ENCODE assay signal across 30 cellular contexts in genomic region chr1:183210678-183211077, GRCh38. TPM values are rescaled to one million over a fixed set of nuclear protein-coding genes. Genes with fewer than 3 reads are reported as not detected.
"Had no signal": no experiment of that assay in that cellular context is flagged by ENCODE, and none has a peak within 500 bp of the region (broad histone marks: within the 10 kb centered on the region; RNA-seq: fewer than 3 reads in every experiment).

No MANE protein-coding gene starts in this region.

- H3K27me3 ChIP-seq: adrenal gland, esophagus squamous epithelium, ovary, sigmoid colon, thyroid gland, upper lobe of left lung had no signal

- H3K27ac Mint-ChIP-seq: activated naive CD4-positive, alpha-beta T cell treated with anti-CD3 and anti-CD28 coated beads for 36 hours; activated naive CD8-positive, alpha-beta T cell treated with anti-CD3 and anti-CD28 coated beads for 36 hours; dendritic cell treated with granulocyte-macrophage colony-stimulating factor and Interleukin-4, amounts not matched to agents 40 ng/mL and 50 ng/mL, for 4 days; nephron progenitor cell; stimulated activated memory B cell treated with anti-CD40 and anti-IgM and Interleukin-4, amounts not matched to agents 10 μg/mL and 1 μg/mL and 100 μg/mL, for 72 hours had no signal

- H3K4me1 Mint-ChIP-seq: naive B cell; stimulated activated memory B cell treated with anti-CD40 and anti-IgM and Interleukin-4, amounts not matched to agents 10 μg/mL and 1 μg/mL and 100 μg/mL, for 72 hours had no signal

- H3K4me3 ChIP-seq: adrenal gland, esophagus squamous epithelium, ovary, prostate gland, sigmoid colon, smooth muscle cell, thyroid gland, upper lobe of left lung had no signal

- H3K4me3 Mint-ChIP-seq: activated naive CD4-positive, alpha-beta T cell treated with anti-CD3 and anti-CD28 coated beads for 36 hours; activated naive CD8-positive, alpha-beta T cell treated with anti-CD3 and anti-CD28 coated beads for 36 hours; dendritic cell treated with granulocyte-macrophage colony-stimulating factor and Interleukin-4, amounts not matched to agents 40 ng/mL and 50 ng/mL, for 4 days; naive B cell; nephron progenitor cell; stimulated activated memory B cell treated with anti-CD40 and anti-IgM and Interleukin-4, amounts not matched to agents 10 μg/mL and 1 μg/mL and 100 μg/mL, for 72 hours; stimulated activated naive CD8-positive, alpha-beta T cell treated with anti-CD3 and anti-CD28 coated beads, Interleukin-15, amount 100 ng/mL, for 72 hours had no signal

- DNase-seq: activated CD4-positive, alpha-beta T cell treated with anti-CD3 and anti-CD28 coated beads for 4 hours; activated CD4-positive, alpha-beta T cell treated with anti-CD3 and anti-CD28 coated beads, Interleukin-2, amount 50 U/mL, for 4 hours; activated effector memory CD4-positive, alpha-beta T cell treated with anti-CD3 and anti-CD28 coated beads, Interleukin-2, amount 50 U/mL, for 16 hours; activated naive CD4-positive, alpha-beta T cell treated with anti-CD3 and anti-CD28 coated beads for 36 hours; activated naive CD8-positive, alpha-beta T cell treated with anti-CD3 and anti-CD28 coated beads for 36 hours; adrenal gland; aorta; central memory CD4-positive, alpha-beta T cell; esophagus squamous epithelium; left cardiac atrium; mammary epithelial cell; naive B cell; nephron progenitor cell; ovary; retina; sigmoid colon; stimulated activated CD4-positive, alpha-beta T cell treated with anti-CD3 and anti-CD28 coated beads, Interleukin-1b, Interleukin-23, amount 100 ng/mL, for 48 hours; stimulated activated CD4-positive, alpha-beta T cell treated with anti-CD3 and anti-CD28 coated beads, Interleukin-4, amount 100 ng/mL, for 4 hours; stimulated activated CD8-positive, alpha-beta memory T cell treated with anti-CD3 and anti-CD28 coated beads, Interleukin-4, amount 100 ng/mL, for 48 hours; stimulated activated naive CD8-positive, alpha-beta T cell treated with anti-CD3 and anti-CD28 coated beads, Interleukin-15, amount 100 ng/mL, for 72 hours; thyroid gland; upper lobe of left lung had no signal

- H3K9me3 Mint-ChIP-seq: activated naive CD4-positive, alpha-beta T cell treated with anti-CD3 and anti-CD28 coated beads for 36 hours; activated naive CD8-positive, alpha-beta T cell treated with anti-CD3 and anti-CD28 coated beads for 36 hours; dendritic cell treated with granulocyte-macrophage colony-stimulating factor and Interleukin-4, amounts not matched to agents 40 ng/mL and 50 ng/mL, for 4 days; naive B cell; nephron progenitor cell; stimulated activated memory B cell treated with anti-CD40 and anti-IgM and Interleukin-4, amounts not matched to agents 10 μg/mL and 1 μg/mL and 100 μg/mL, for 72 hours; stimulated activated naive CD8-positive, alpha-beta T cell treated with anti-CD3 and anti-CD28 coated beads, Interleukin-15, amount 100 ng/mL, for 72 hours had no signal

- H3K9me3 ChIP-seq: adrenal gland, esophagus squamous epithelium, neutrophil, ovary, prostate gland, sigmoid colon, thyroid gland, upper lobe of left lung had no signal

- H3K36me3 ChIP-seq: adrenal gland, neutrophil, ovary, prostate gland, sigmoid colon, thyroid gland, upper lobe of left lung had no signal

- H3K4me1 ChIP-seq: adrenal gland, prostate gland, upper lobe of left lung had no signal

- H3K36me3 Mint-ChIP-seq: activated naive CD8-positive, alpha-beta T cell treated with anti-CD3 and anti-CD28 coated beads for 36 hours; naive B cell; stimulated activated memory B cell treated with anti-CD40 and anti-IgM and Interleukin-4, amounts not matched to agents 10 μg/mL and 1 μg/mL and 100 μg/mL, for 72 hours had no signal

- H3K27ac ChIP-seq: adrenal gland, neutrophil, ovary, prostate gland, sigmoid colon, thyroid gland, upper lobe of left lung, VCaP had no signal

- FAIRE-seq: frontal cortex, islet of Langerhans had no signal

RNA-seq across cellular contexts. Expression of gene LAMC2, which starts 24.6 kb away (rescaled TPM):
- total RNA-seq: activated naive CD8-positive, alpha-beta T cell treated with anti-CD3 and anti-CD28 coated beads for 36 hours had no signal
